In the genomic region with DNA sequence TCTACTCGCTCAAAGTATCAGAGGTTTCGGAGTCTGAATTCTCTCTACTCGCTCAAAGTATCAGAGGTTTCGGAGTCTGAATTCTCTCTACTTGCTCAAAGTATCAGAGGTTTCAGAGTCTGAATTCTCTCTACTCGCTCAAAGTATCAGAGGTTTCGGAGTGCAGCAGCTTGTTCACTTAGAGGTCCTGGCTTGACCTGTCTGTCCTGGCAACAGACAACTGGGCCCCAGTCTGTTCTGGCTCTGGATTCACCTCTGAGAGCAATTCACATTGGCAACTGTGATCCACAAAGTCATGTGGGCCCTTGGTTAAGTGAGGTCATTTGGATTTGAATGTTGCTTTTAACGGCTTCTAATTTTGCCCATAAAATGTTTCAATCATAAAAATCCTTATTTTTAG, we compare ENCODE assay signal across 28 cellular contexts.
"Had no signal": no experiment of that assay in that cellular context is flagged by ENCODE, and none has a peak within 500 bp of the region (broad histone marks: within the 10 kb centered on the region; RNA-seq: fewer than 3 reads in every experiment).

No MANE protein-coding gene starts in this region.

- H3K27ac Mint-ChIP-seq: stimulated activated effector memory CD8-positive, alpha-beta T cell treated with anti-CD3 and anti-CD28 coated beads, Interleukin-12 subunit alpha, Interleukin-12 subunit beta, amount 100 ng/mL, for 72 hours; stimulated activated memory B cell treated with anti-CD40 and anti-IgM and Interleukin-4, amounts not matched to agents 10 μg/mL and 1 μg/mL and 100 μg/mL, for 72 hours; stimulated activated naive B cell treated with anti-CD40 and anti-IgM and Interleukin-4, amounts not matched to agents 10 μg/mL and 1 μg/mL and 100 μg/mL, for 72 hours; stimulated activated naive CD8-positive, alpha-beta T cell treated with anti-CD3 and anti-CD28 coated beads, Interleukin-15, amount 100 ng/mL, for 72 hours; stimulated activated naive CD8-positive, alpha-beta T cell treated with anti-CD3 and anti-CD28 coated beads, Interleukin-15, Interleukin-2, amounts not matched to agents 100 ng/mL and 50 ng/mL, for 24 hours; type B pancreatic cell had no signal

- H3K4me1 Mint-ChIP-seq: stimulated activated effector memory CD8-positive, alpha-beta T cell treated with anti-CD3 and anti-CD28 coated beads, Interleukin-12 subunit alpha, Interleukin-12 subunit beta, amount 100 ng/mL, for 72 hours; stimulated activated memory B cell treated with anti-CD40 and anti-IgM and Interleukin-4, amounts not matched to agents 10 μg/mL and 1 μg/mL and 100 μg/mL, for 72 hours; stimulated activated naive B cell treated with anti-CD40 and anti-IgM and Interleukin-4, amounts not matched to agents 10 μg/mL and 1 μg/mL and 100 μg/mL, for 72 hours; stimulated activated naive CD8-positive, alpha-beta T cell treated with anti-CD3 and anti-CD28 coated beads, Interleukin-15, amount 100 ng/mL, for 72 hours had no signal

- ATAC-seq: stimulated activated effector memory CD8-positive, alpha-beta T cell treated with anti-CD3 and anti-CD28 coated beads, Interleukin-12 subunit alpha, Interleukin-12 subunit beta, amount 100 ng/mL, for 72 hours; stimulated activated memory B cell treated with anti-CD40 and anti-IgM and Interleukin-4, amounts not matched to agents 10 μg/mL and 1 μg/mL and 100 μg/mL, for 72 hours; stimulated activated naive B cell treated with anti-CD40 and anti-IgM and Interleukin-4, amounts not matched to agents 10 μg/mL and 1 μg/mL and 100 μg/mL, for 72 hours; stimulated activated naive CD8-positive, alpha-beta T cell treated with anti-CD3 and anti-CD28 coated beads, Interleukin-15, amount 100 ng/mL, for 72 hours; stimulated activated naive CD8-positive, alpha-beta T cell treated with anti-CD3 and anti-CD28 coated beads, Interleukin-15, Interleukin-2, amounts not matched to agents 100 U/mL and 50 U/mL, for 24 hours; upper lobe of right lung had no signal

- H3K4me1 ChIP-seq: stomach, suprapubic skin, testis, thyroid gland, tibial artery, tibial nerve, transverse colon, upper lobe of left lung, upper lobe of right lung, uterus, vagina had no signal

- H3K36me3 ChIP-seq: stomach, suprapubic skin, thoracic aorta, thyroid gland, tibial artery, tibial nerve, transverse colon, upper lobe of left lung, upper lobe of right lung, uterus, vagina had no signal

- H3K27ac ChIP-seq: stomach, suprapubic skin, testis, thoracic aorta, thyroid gland, tibial artery, tibial nerve, transverse colon, upper lobe of left lung, upper lobe of right lung, uterus, vagina had no signal

- H3K27me3 Mint-ChIP-seq: stimulated activated memory B cell treated with anti-CD40 and anti-IgM and Interleukin-4, amounts not matched to agents 10 μg/mL and 1 μg/mL and 100 μg/mL, for 72 hours; stimulated activated naive CD8-positive, alpha-beta T cell treated with anti-CD3 and anti-CD28 coated beads, Interleukin-15, amount 100 ng/mL, for 72 hours; type B pancreatic cell had no signal

- H3K9me3 Mint-ChIP-seq: stimulated activated effector memory CD8-positive, alpha-beta T cell treated with anti-CD3 and anti-CD28 coated beads, Interleukin-12 subunit alpha, Interleukin-12 subunit beta, amount 100 ng/mL, for 72 hours had no signal

- H3K27me3 ChIP-seq: stomach, suprapubic skin, testis, thyroid gland, tibial artery, tibial nerve, transverse colon, upper lobe of left lung, upper lobe of right lung, uterus, vagina had no signal

- H3K36me3 Mint-ChIP-seq: stimulated activated effector memory CD8-positive, alpha-beta T cell treated with anti-CD3 and anti-CD28 coated beads, Interleukin-12 subunit alpha, Interleukin-12 subunit beta, amount 100 ng/mL, for 72 hours; stimulated activated memory B cell treated with anti-CD40 and anti-IgM and Interleukin-4, amounts not matched to agents 10 μg/mL and 1 μg/mL and 100 μg/mL, for 72 hours; stimulated activated naive B cell treated with anti-CD40 and anti-IgM and Interleukin-4, amounts not matched to agents 10 μg/mL and 1 μg/mL and 100 μg/mL, for 72 hours; type B pancreatic cell had no signal

- H3K4me3 ChIP-seq: stomach, suprapubic skin, testis, thoracic aorta, thyroid gland, tibial artery, tibial nerve, transverse colon, upper lobe of left lung, upper lobe of right lung, uterus, vagina had no signal

- H3K4me3 Mint-ChIP-seq: stimulated activated effector memory CD8-positive, alpha-beta T cell treated with anti-CD3 and anti-CD28 coated beads, Interleukin-12 subunit alpha, Interleukin-12 subunit beta, amount 100 ng/mL, for 72 hours; stimulated activated memory B cell treated with anti-CD40 and anti-IgM and Interleukin-4, amounts not matched to agents 10 μg/mL and 1 μg/mL and 100 μg/mL, for 72 hours; stimulated activated naive B cell treated with anti-CD40 and anti-IgM and Interleukin-4, amounts not matched to agents 10 μg/mL and 1 μg/mL and 100 μg/mL, for 72 hours; stimulated activated naive CD8-positive, alpha-beta T cell treated with anti-CD3 and anti-CD28 coated beads, Interleukin-15, amount 100 ng/mL, for 72 hours; stimulated activated naive CD8-positive, alpha-beta T cell treated with anti-CD3 and anti-CD28 coated beads, Interleukin-15, Interleukin-2, amounts not matched to agents 100 ng/mL and 50 ng/mL, for 24 hours; type B pancreatic cell had no signal

- DNase-seq: stimulated activated CD4-positive, alpha-beta T cell treated with anti-CD3 and anti-CD28 coated beads, Interleukin-2, amount 100 ng/mL, for 48 hours; stimulated activated CD4-positive, alpha-beta T cell treated with anti-CD3 and anti-CD28 coated beads, Interleukin-4, amount 100 ng/mL, for 1 hour; stimulated activated CD4-positive, alpha-beta T cell treated with anti-CD3 and anti-CD28 coated beads, Interleukin-4, amount 100 ng/mL, for 24 hours; stimulated activated CD4-positive, alpha-beta T cell treated with anti-CD3 and anti-CD28 coated beads, Interleukin-4, amount 100 ng/mL, for 4 hours; stimulated activated CD8-positive, alpha-beta memory T cell treated with anti-CD3 and anti-CD28 coated beads, Interleukin-4, amount 100 ng/mL, for 48 hours; stimulated activated naive B cell treated with anti-CD40 and anti-IgM and Interleukin-4, amounts not matched to agents 10 μg/mL and 1 μg/mL and 100 μg/mL, for 72 hours; stimulated activated naive CD4-positive, alpha-beta T cell; stimulated activated naive CD4-positive, alpha-beta T cell treated with Interleukin-2 at 50 U/mL for 16 hours; stimulated activated naive CD8-positive, alpha-beta T cell treated with anti-CD3 and anti-CD28 coated beads, Interleukin-15, amount 100 ng/mL, for 72 hours; stimulated activated naive CD8-positive, alpha-beta T cell treated with anti-CD3 and anti-CD28 coated beads, Interleukin-15, Interleukin-2, amounts not matched to agents 100 U/mL and 50 U/mL, for 24 hours; stomach; substantia nigra; testis; thyroid gland; tibial artery; transverse colon; trophoblast cell; upper lobe of left lung; upper lobe of right lung; uterus had no signal

- H3K9me3 ChIP-seq: suprapubic skin, testis, thoracic aorta, thyroid gland, tibial artery, tibial nerve, upper lobe of left lung, upper lobe of right lung, uterus, vagina had no signal
